Comparison of ENCODE assay signal across 27 cellular contexts in genomic region chr13:101049166-101049850, GRCh38.
DNase-seq lines count a peak whose midpoint lies in the region; ATAC-seq, FAIRE-seq and TF ChIP-seq lines count a peak whose summit lies in the region.
"Had no signal": no experiment of that assay in that cellular context is flagged by ENCODE, and none has a peak within 500 bp of the region (broad histone marks: within the 10 kb centered on the region; RNA-seq: fewer than 3 reads in every experiment).

No MANE protein-coding gene starts in this region.

- no peak overlapping the region for H3K4me3 ChIP-seq in fibroblast of the aortic adventitia (ENCODE audit: low read depth, low read length)
- H3K4me3 ChIP-seq: BLaER1 treated with 17β-estradiol and CSF1 and Interleukin-3, amounts not matched to agents 10 nM and 100 nM; colonic mucosa; esophagus squamous epithelium; left ventricle myocardium inferior; right lobe of liver had no signal

- no peak for FAIRE-seq in GM19239 (lab: Jason Lieb, UNC)

- no peak for TF ChIP-seq CTCF in fibroblast of the aortic adventitia (IDR thresholded peaks at IDR 0.05; ENCODE audit: insufficient read depth, low read length)

- DNase-seq in AG20443 (ENCODE audit: low spot score) (peak; percentile 57), HT1080 (ENCODE audit: low read depth) (peak; percentile 53), astrocyte of the hippocampus (ENCODE audit: low read depth, low spot score) (peak; percentile 58), fibroblast of the aortic adventitia (ENCODE audit: low read depth) (peak; percentile 31), GM19239 (ENCODE audit: insufficient read length, low spot score) (no peak)
- no peak for DNase-seq in activated effector memory CD4-positive, alpha-beta T cell treated with anti-CD3 and anti-CD28 coated beads, Interleukin-2, amount 50 U/mL, for 16 hours
- no peak for DNase-seq in activated T-cell treated with anti-CD3 and anti-CD28 coated beads, Interleukin-2, amount 50 U/mL, for 1 hour
- DNase-seq: activated naive CD4-positive, alpha-beta T cell treated with anti-CD3 and anti-CD28 coated beads, Interleukin-2, amount 10 ng/mL, durations not matched to agents 7 days and 5 days; Calu3; colonic mucosa; effector memory CD8-positive, alpha-beta T cell; esophagus squamous epithelium; left ventricle myocardium inferior; MV-4-11; naive B cell; NCI-H146; right lobe of liver; Right ventricle myocardium superior; stimulated activated CD4-positive, alpha-beta T cell treated with anti-CD3 and anti-CD28 coated beads, Interleukin-12 subunit alpha, Interleukin-12 subunit beta, amount 100 ng/mL, for 4 hours; stimulated activated CD4-positive, alpha-beta T cell treated with anti-CD3 and anti-CD28 coated beads, Interleukin-4, amount 100 ng/mL, for 24 hours; substantia nigra; T1000 had no signal

- ATAC-seq in HG02642 (IDR thresholded peaks at IDR 0.05; ENCODE audit: poor library complexity, unreplicated experiment): no peak
- ATAC-seq: effector memory CD8-positive, alpha-beta T cell; HCT116; right lobe of liver; stimulated activated effector memory CD8-positive, alpha-beta T cell treated with anti-CD3 and anti-CD28 coated beads, Interleukin-12 subunit alpha, Interleukin-12 subunit beta, amount 100 ng/mL, for 72 hours; WTC11 had no signal

Comparison
In these comparisons a context has a peak if more than half of its experiments do, and no peak if none do; other contexts are left out.
1. DNase-seq: peak in AG20443 (single experiment), HT1080 (single experiment), astrocyte of the hippocampus (single experiment) and fibroblast of the aortic adventitia (single experiment); none in GM19239 (single experiment), activated effector memory CD4-positive, alpha-beta T cell treated with anti-CD3 and anti-CD28 coated beads, Interleukin-2, amount 50 U/mL, for 16 hours (single experiment) and activated T-cell treated with anti-CD3 and anti-CD28 coated beads, Interleukin-2, amount 50 U/mL, for 1 hour (single experiment).